1 cellular context compared by ENCODE assay signal in the genomic region with DNA sequence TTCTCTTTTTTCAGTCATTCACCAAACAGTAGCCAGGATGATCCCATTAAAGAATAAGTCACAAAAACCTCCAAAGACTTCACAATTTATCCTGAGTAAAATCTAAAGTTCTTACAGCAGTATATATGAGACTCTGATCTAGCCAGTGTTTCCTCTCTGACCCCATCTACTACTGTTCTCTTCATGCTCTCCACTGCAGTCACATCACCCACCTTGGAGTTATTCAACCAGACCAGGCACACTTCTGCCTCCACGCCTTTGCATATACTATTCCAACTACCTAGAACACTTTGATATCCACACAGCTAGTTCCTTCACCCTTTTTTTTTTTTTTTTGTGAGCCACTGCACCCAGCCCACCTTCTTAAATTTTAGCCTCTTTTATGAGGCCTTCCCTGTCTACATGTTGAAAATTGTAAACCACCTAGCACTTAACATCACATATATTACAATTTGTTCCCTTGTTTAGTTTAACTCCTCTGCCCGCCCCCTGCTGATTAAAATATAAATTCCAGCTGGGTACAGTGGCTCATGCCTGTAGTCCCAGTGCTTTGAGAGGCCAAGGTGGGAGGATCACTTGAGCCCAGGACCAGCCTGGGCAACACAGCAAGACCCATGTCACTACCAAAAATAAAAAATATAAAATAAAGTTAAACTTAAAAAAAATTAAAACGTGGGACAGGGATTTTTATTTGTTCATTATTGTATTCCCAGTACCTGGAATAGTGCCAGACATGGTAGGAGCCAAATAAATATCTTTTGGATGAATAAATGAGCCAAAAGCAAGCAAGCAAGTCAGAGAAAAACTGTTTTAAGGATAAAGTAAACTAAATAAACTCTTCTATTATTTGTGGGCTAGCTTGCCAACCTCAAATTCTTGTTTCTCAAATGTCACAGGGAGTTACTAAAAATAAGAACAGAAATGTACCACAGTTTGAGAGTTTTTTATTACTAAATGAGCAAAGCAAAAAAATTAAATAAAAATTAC.
TF ChIP-seq lines count a peak whose summit lies in the region.

No MANE protein-coding gene starts in this region.

TF ChIP-seq in SK-N-SH treated with all-trans-retinoic acid at 6 μM for 48 hours, 23 proteins besides CTCF, POLR2A, EP300 and RAD21 (continued from another document):
- TF ChIP-seq TCF4 (CRISPR knock-in tag; IDR thresholded peaks at IDR 0.05; ENCODE audit: borderline replicate concordance) (no peak), OSR1 (CRISPR knock-in tag; IDR thresholded peaks at IDR 0.05) (no peak)
- TF ChIP-seq, protein P1, sequence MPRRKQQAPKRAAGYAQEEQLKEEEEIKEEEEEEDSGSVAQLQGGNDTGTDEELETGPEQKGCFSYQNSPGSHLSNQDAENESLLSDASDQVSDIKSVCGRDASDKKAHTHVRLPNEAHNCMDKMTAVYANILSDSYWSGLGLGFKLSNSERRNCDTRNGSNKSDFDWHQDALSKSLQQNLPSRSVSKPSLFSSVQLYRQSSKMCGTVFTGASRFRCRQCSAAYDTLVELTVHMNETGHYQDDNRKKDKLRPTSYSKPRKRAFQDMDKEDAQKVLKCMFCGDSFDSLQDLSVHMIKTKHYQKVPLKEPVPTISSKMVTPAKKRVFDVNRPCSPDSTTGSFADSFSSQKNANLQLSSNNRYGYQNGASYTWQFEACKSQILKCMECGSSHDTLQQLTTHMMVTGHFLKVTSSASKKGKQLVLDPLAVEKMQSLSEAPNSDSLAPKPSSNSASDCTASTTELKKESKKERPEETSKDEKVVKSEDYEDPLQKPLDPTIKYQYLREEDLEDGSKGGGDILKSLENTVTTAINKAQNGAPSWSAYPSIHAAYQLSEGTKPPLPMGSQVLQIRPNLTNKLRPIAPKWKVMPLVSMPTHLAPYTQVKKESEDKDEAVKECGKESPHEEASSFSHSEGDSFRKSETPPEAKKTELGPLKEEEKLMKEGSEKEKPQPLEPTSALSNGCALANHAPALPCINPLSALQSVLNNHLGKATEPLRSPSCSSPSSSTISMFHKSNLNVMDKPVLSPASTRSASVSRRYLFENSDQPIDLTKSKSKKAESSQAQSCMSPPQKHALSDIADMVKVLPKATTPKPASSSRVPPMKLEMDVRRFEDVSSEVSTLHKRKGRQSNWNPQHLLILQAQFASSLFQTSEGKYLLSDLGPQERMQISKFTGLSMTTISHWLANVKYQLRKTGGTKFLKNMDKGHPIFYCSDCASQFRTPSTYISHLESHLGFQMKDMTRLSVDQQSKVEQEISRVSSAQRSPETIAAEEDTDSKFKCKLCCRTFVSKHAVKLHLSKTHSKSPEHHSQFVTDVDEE (CRISPR knock-in tag; IDR thresholded peaks at IDR 0.05): no peak
- TF ChIP-seq, protein P2, sequence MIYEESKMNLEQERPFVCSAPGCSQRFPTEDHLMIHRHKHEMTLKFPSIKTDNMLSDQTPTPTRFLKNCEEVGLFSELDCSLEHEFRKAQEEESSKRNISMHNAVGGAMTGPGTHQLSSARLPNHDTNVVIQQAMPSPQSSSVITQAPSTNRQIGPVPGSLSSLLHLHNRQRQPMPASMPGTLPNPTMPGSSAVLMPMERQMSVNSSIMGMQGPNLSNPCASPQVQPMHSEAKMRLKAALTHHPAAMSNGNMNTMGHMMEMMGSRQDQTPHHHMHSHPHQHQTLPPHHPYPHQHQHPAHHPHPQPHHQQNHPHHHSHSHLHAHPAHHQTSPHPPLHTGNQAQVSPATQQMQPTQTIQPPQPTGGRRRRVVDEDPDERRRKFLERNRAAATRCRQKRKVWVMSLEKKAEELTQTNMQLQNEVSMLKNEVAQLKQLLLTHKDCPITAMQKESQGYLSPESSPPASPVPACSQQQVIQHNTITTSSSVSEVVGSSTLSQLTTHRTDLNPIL (CRISPR knock-in tag; IDR thresholded peaks at IDR 0.05; ENCODE audit: low read depth): no peak
